In the genomic region with DNA sequence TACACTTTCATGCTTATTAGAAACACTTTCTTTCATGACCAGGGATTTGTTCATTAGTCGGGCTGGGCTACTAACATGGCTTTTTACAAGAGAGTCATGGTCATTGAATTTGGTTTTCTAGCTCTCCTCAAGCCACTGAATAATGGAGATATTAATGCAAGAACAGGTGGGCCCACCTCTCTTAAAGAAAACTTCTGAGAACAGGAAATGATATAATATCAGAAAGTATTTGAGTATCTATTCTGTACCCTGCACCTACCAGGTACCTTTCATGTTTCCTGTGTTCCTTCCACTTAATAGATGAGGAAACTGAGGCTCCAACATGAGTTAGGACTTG, we compare ENCODE assay signal across 25 cellular contexts.
"Had no signal": no experiment of that assay in that cellular context is flagged by ENCODE, and none has a peak within 500 bp of the region (broad histone marks: within the 10 kb centered on the region; RNA-seq: fewer than 3 reads in every experiment).

No MANE protein-coding gene starts in this region.

- H3K4me3 ChIP-seq: esophagus squamous epithelium, heart right ventricle, left lung, prostate gland, right atrium auricular region, stomach, tibial nerve, upper lobe of right lung, uterus had no signal

- DNase-seq: effector memory CD4-positive, alpha-beta T cell; erythroblast; esophagus squamous epithelium; foreskin melanocyte; glutamatergic neuron; heart right ventricle; hippocampal formation; left cardiac atrium; mesenchymal stem cell; midbrain; naive thymus-derived CD4-positive, alpha-beta T cell; stimulated activated CD4-positive, alpha-beta T cell treated with anti-CD3 and anti-CD28 coated beads, Interleukin-2, amount 100 ng/mL, for 24 hours; stimulated activated CD4-positive, alpha-beta T cell treated with anti-CD3 and anti-CD28 coated beads, Interleukin-4, amount 100 ng/mL, for 24 hours; stimulated activated naive CD4-positive, alpha-beta T cell treated with Interleukin-2 at 50 U/mL for 16 hours; stomach; upper lobe of right lung; uterus had no signal

- H3K9me3 Mint-ChIP-seq: dendritic cell treated with granulocyte-macrophage colony-stimulating factor and Interleukin-4, amounts not matched to agents 40 ng/mL and 50 ng/mL, for 4 days; nephron had no signal

- ATAC-seq: heart right ventricle; left lung; naive thymus-derived CD4-positive, alpha-beta T cell; sciatic nerve; stimulated activated effector memory CD8-positive, alpha-beta T cell treated with anti-CD3 and anti-CD28 coated beads, Interleukin-12 subunit alpha, Interleukin-12 subunit beta, amount 100 ng/mL, for 72 hours; upper lobe of right lung had no signal

- H3K4me1 ChIP-seq: heart right ventricle, prostate gland, tibial nerve, uterus had no signal

- H3K9me3 ChIP-seq: esophagus squamous epithelium, heart right ventricle, left lung, prostate gland, right atrium auricular region, stomach, tibial nerve, upper lobe of right lung, uterus had no signal

- H3K27ac Mint-ChIP-seq: dendritic cell treated with granulocyte-macrophage colony-stimulating factor and Interleukin-4, amounts not matched to agents 40 ng/mL and 50 ng/mL, for 4 days; naive thymus-derived CD4-positive, alpha-beta T cell; stimulated activated effector memory CD8-positive, alpha-beta T cell treated with anti-CD3 and anti-CD28 coated beads, Interleukin-12 subunit alpha, Interleukin-12 subunit beta, amount 100 ng/mL, for 72 hours had no signal

- H3K4me3 Mint-ChIP-seq: dendritic cell treated with granulocyte-macrophage colony-stimulating factor and Interleukin-4, amounts not matched to agents 40 ng/mL and 50 ng/mL, for 4 days; naive thymus-derived CD4-positive, alpha-beta T cell; nephron; stimulated activated effector memory CD8-positive, alpha-beta T cell treated with anti-CD3 and anti-CD28 coated beads, Interleukin-12 subunit alpha, Interleukin-12 subunit beta, amount 100 ng/mL, for 72 hours had no signal

- H3K4me1 Mint-ChIP-seq: naive thymus-derived CD4-positive, alpha-beta T cell; stimulated activated effector memory CD8-positive, alpha-beta T cell treated with anti-CD3 and anti-CD28 coated beads, Interleukin-12 subunit alpha, Interleukin-12 subunit beta, amount 100 ng/mL, for 72 hours had no signal

- H3K36me3 ChIP-seq: esophagus squamous epithelium, heart right ventricle, left lung, prostate gland, right atrium auricular region, stomach, tibial nerve, upper lobe of right lung, uterus had no signal

- H3K27ac ChIP-seq: esophagus squamous epithelium, heart right ventricle, left lung, prostate gland, stomach, tibial nerve, upper lobe of right lung, uterus had no signal

- H3K36me3 Mint-ChIP-seq: naive thymus-derived CD4-positive, alpha-beta T cell; stimulated activated effector memory CD8-positive, alpha-beta T cell treated with anti-CD3 and anti-CD28 coated beads, Interleukin-12 subunit alpha, Interleukin-12 subunit beta, amount 100 ng/mL, for 72 hours had no signal

- H3K27me3 ChIP-seq: left lung, right atrium auricular region, stomach, tibial nerve, upper lobe of right lung, uterus had no signal
